19 cellular contexts compared by ENCODE assay signal in the genomic region with DNA sequence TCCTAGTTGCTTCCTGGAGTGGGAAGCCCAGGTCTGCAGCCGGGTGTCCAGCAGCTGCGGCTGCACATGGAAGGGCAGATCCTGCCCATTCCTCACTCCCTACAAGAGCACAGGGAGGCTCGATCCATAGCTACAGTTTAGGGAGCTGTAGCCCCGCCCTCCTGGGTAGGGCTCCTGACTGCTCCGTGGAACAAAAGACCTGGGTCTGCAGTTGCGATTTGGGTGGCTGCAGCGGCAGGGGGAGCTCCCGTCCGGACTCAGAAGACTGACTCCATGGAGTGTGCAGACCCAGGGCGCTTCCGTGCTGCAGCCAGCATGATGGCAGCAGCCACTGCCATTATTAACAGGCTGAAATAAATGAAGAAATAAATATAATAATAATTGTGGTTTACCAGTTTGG.
DNase-seq lines count a peak whose midpoint lies in the region; ATAC-seq and TF ChIP-seq lines count a peak whose summit lies in the region.
"Had no signal": no experiment of that assay in that cellular context is flagged by ENCODE, and none has a peak within 500 bp of the region (broad histone marks: within the 10 kb centered on the region; RNA-seq: fewer than 3 reads in every experiment).

No MANE protein-coding gene starts in this region.

- H2BK5ac ChIP-seq in IMR-90 (ENCODE audit: low read depth, low read length, poor library complexity, severe bottlenecking): no peak overlapping the region

- no peaks in the 10 kb centered on the region for H3K27me3 ChIP-seq in IMR-90 (ENCODE audit: control insufficient read depth, insufficient read depth, low read length)
- H3K27me3 ChIP-seq: uterus had no signal

- no peak overlapping the region for H3K27ac ChIP-seq in C4-2B
- no peak overlapping the region for H3K27ac ChIP-seq in IMR-90 (ENCODE audit: insufficient read depth, low read length)
- H3K27ac ChIP-seq: uterus had no signal

- dilution Hi-C loops in IMR-90 (cut with HindIII; ENCODE audit: low sequenced_read_pairs, unreplicated experiment): no loop called here

- no TSS peak for BruUV-seq in IMR-90 (replicated peaks; lab: Mats Ljungman, UMichigan)

- TF ChIP-seq RAD21 in IMR-90 (IDR thresholded peaks at IDR 0.05; ENCODE audit: low read length): no peak

- H3K4me3 ChIP-seq in IMR-90 (ENCODE audit: insufficient read depth, low read depth, low read length): no peak overlapping the region
- H3K4me3 ChIP-seq: K562, uterus had no signal

- H4K5ac ChIP-seq in IMR-90 (ENCODE audit: low read depth, low read length): no peak overlapping the region

- peak overlapping the region; percentile 58 for H2AFZ ChIP-seq in IMR-90 (replicated peaks; ENCODE audit: low read length, poor library complexity)

- DNase-seq in IMR-90 (no peak), ecto neural progenitor cell (ENCODE audit: low spot score) (peak; percentile 85), myocyte (ENCODE audit: low read depth) (peak; percentile 18), NCI-H187 treated with DMSO at 0.1 percent for 48 hours (lab: John Stamatoyannopoulos, UW) (no peak), NK-92 (lab: John Stamatoyannopoulos, UW; ENCODE audit: unreplicated experiment) (no peak)
- DNase-seq: activated CD4-positive, CD25-positive, alpha-beta regulatory T cell treated with anti-CD3 and anti-CD28 coated beads, Interleukin-2, amount 50 U/mL, for 72 hours; activated gamma-delta T cell; amygdala; cerebellar nuclear complex; foreskin fibroblast; naive thymus-derived CD4-positive, alpha-beta T cell; NCI-H1105; NCI-H2171 treated with DMSO at 0.1 percent for 48 hours; NK-92 treated with Interleukin-12 subunit alpha and Interleukin-12 subunit beta, amount 100 ng/mL, for 24 hours; uterus had no signal

- no peak for ATAC-seq in IMR-90 (ENCODE audit: low read depth)
- no peak for ATAC-seq in GM18909 (IDR thresholded peaks at IDR 0.05; ENCODE audit: poor library complexity, unreplicated experiment)
- ATAC-seq in HG02840 (IDR thresholded peaks at IDR 0.05; ENCODE audit: low FRiP score, unreplicated experiment): no peak
- ATAC-seq: K562; naive thymus-derived CD4-positive, alpha-beta T cell had no signal

- no peak overlapping the region for H3K18ac ChIP-seq in IMR-90 (ENCODE audit: low read depth, low read length)

- H3K9me3 ChIP-seq in IMR-90 (ENCODE audit: control insufficient read depth, insufficient read depth, low read length): no peaks in the 10 kb centered on the region
- H3K9me3 ChIP-seq: uterus had no signal

- no peaks in the 10 kb centered on the region for H3K4me1 ChIP-seq in IMR-90 (ENCODE audit: control insufficient read depth, insufficient read depth, low read length)
- H3K4me1 ChIP-seq: uterus had no signal

- no peaks in the 10 kb centered on the region for H3K36me3 ChIP-seq in IMR-90 (ENCODE audit: control insufficient read depth, insufficient read depth, low read length)
- H3K36me3 ChIP-seq: uterus had no signal

- H2BK120ac ChIP-seq in IMR-90 (ENCODE audit: low read depth, low read length): no peak overlapping the region

- TF ChIP-seq CTCF in C4-2B (conservative IDR thresholded peaks at IDR 0.05): peak; percentile 37
- no peak for TF ChIP-seq CTCF in IMR-90 (conservative IDR thresholded peaks at IDR 0.05; ENCODE audit: low read depth, low read length)

- H2AK5ac ChIP-seq in IMR-90 (ENCODE audit: low read depth, low read length): no peak overlapping the region

- H4K8ac ChIP-seq in IMR-90 (ENCODE audit: low read depth in 2 of 2, low read length in 2 of 2): no peak overlapping the region

- no peak overlapping the region for H3K4me2 ChIP-seq in IMR-90 (ENCODE audit: low read depth, low read length)

- no peak overlapping the region for H3K23ac ChIP-seq in IMR-90 (ENCODE audit: low read depth, low read length)

- POLR2A ChIA-PET in IMR-90 (lab: Charles Lee; ENCODE audit: unreplicated experiment): no interaction called here

- no peak overlapping the region for H2AK9ac ChIP-seq in IMR-90 (replicated peaks; ENCODE audit: low read depth, low read length, poor library complexity)

- no peaks in the 10 kb centered on the region for H4K20me1 ChIP-seq in IMR-90 (ENCODE audit: insufficient read depth, low read length)

- intact Hi-C loops in IMR-90 (cut with micrococcal nuclease): no loop called here

- no peak overlapping the region for H2BK20ac ChIP-seq in IMR-90 (ENCODE audit: low read depth, low read length)

- in situ Hi-C loops in IMR-90 (cut with MboI; ENCODE audit: low sequenced_read_pairs): loop anchor here (25.0 kb wide), 1 partner anchor 92 kb away; no protein-coding TSS in a partner anchor

- no peak overlapping the region for H4K91ac ChIP-seq in IMR-90 (ENCODE audit: insufficient read depth, low read depth, low read length)

- no peak overlapping the region for H3K9ac ChIP-seq in IMR-90 (ENCODE audit: low read depth, low read length)

- 58% methylated on average over 5 of the region's 11 CpGs; no CpG with 5 or more reads in 1 of the 2 experiments for WGBS in IMR-90 (ENCODE audit: extremely low coverage in 2 of 2, insufficient read length in 1 of 2), 2 experiments

- H3K14ac ChIP-seq in IMR-90 (replicated peaks; ENCODE audit: low read depth, low read length): no peak overlapping the region

- TF ChIP-seq POLR2A in IMR-90 (IDR thresholded peaks at IDR 0.05; ENCODE audit: low read depth, low read length): no peak

- no peak overlapping the region for H3K4ac ChIP-seq in IMR-90 (ENCODE audit: low read depth, low read length)

- CTCF ChIA-PET in IMR-90 (lab: Yijun Ruan, JAX): no interaction called here

- no peaks in the 10 kb centered on the region for H3K9me1 ChIP-seq in IMR-90 (ENCODE audit: insufficient read depth, low read length)

- H3K79me1 ChIP-seq in IMR-90 (ENCODE audit: low read depth in 1 of 2, low read length in 2 of 2): no peaks in the 10 kb centered on the region

- H2BK15ac ChIP-seq in IMR-90 (ENCODE audit: low read depth, low read length): no peak overlapping the region

- no peak overlapping the region for H3K56ac ChIP-seq in IMR-90 (ENCODE audit: extremely low read depth, insufficient read depth, low read length)

TF ChIP-seq in IMR-90, 13 proteins besides CTCF, POLR2A, EP300 and RAD21:
- TF ChIP-seq RFX5 (IDR thresholded peaks at IDR 0.05; ENCODE audit: low read depth, low read length) (no peak), MAZ (IDR thresholded peaks at IDR 0.05; ENCODE audit: borderline replicate concordance, low read depth, low read length) (no peak), CEBPB (IDR thresholded peaks at IDR 0.05; ENCODE audit: low read depth, low read length) (no peak), NFE2L2 (IDR thresholded peaks at IDR 0.05; ENCODE audit: low read depth, low read length) (no peak), CHD1 (IDR thresholded peaks at IDR 0.05; ENCODE audit: low read depth, low read length) (no peak), MAFK (IDR thresholded peaks at IDR 0.05; ENCODE audit: low read depth, low read length) (no peak), RCOR1 (IDR thresholded peaks at IDR 0.05; ENCODE audit: insufficient replicate concordance, low read length) (no peak), MXI1 (IDR thresholded peaks at IDR 0.05; ENCODE audit: borderline replicate concordance, low read depth, low read length) (no peak), FOS (IDR thresholded peaks at IDR 0.05; ENCODE audit: low read depth, low read length) (no peak), BHLHE40 (IDR thresholded peaks at IDR 0.05; ENCODE audit: low read depth, low read length) (no peak), SMC3 (IDR thresholded peaks at IDR 0.05; ENCODE audit: low read depth, low read length) (no peak)
- TF ChIP-seq, protein P1, sequence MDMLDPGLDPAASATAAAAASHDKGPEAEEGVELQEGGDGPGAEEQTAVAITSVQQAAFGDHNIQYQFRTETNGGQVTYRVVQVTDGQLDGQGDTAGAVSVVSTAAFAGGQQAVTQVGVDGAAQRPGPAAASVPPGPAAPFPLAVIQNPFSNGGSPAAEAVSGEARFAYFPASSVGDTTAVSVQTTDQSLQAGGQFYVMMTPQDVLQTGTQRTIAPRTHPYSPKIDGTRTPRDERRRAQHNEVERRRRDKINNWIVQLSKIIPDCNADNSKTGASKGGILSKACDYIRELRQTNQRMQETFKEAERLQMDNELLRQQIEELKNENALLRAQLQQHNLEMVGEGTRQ (IDR thresholded peaks at IDR 0.05; ENCODE audit: low read depth, low read length): no peak
- TF ChIP-seq, protein P2, sequence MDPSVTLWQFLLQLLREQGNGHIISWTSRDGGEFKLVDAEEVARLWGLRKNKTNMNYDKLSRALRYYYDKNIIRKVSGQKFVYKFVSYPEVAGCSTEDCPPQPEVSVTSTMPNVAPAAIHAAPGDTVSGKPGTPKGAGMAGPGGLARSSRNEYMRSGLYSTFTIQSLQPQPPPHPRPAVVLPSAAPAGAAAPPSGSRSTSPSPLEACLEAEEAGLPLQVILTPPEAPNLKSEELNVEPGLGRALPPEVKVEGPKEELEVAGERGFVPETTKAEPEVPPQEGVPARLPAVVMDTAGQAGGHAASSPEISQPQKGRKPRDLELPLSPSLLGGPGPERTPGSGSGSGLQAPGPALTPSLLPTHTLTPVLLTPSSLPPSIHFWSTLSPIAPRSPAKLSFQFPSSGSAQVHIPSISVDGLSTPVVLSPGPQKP (IDR thresholded peaks at IDR 0.05; ENCODE audit: borderline replicate concordance, low read depth, low read length): no peak

Comparison
In these comparisons a context has a peak if more than half of its experiments do, and no peak if none do; other contexts are left out.
1. DNase-seq: peak in ecto neural progenitor cell (single experiment) and myocyte (single experiment); none in IMR-90 (single experiment), NCI-H187 treated with DMSO at 0.1 percent for 48 hours (single experiment) and NK-92 (single experiment).